ENCODE assay signal across 2 cellular contexts in the genomic region with DNA sequence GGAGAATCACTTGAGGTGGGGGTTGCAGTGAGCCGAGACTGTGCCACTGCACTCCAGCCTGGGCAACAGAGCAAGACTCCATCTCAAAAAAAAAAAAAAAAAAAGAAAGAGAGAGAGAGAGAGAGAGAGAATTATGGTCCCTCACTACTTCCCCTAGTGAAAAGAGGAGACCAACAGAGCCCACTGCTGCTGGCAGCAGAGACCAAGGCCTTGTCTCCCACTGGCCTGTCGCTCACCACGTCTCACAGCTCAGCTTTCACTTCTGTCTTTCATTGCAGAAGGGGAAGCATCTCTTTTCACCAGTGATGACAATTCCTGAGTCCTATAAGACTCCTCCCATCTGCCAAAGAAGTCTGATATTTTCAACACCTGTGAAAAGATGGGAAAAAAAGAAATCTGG.
TF ChIP-seq lines count a peak whose summit lies in the region.

No MANE protein-coding gene starts in this region.

TF ChIP-seq in GM12878, 131 proteins besides CTCF, POLR2A, EP300 and RAD21 (continued from another document):
- TF ChIP-seq IKZF2 (IDR thresholded peaks at IDR 0.05) (peak; percentile 17 to 28; a peak in 2 of 4 replicates), RCOR1 (conservative IDR thresholded peaks at IDR 0.05; ENCODE audit: low read depth, low read length) (no peak), LARP7 (IDR thresholded peaks at IDR 0.05) (no peak), BACH1 (IDR thresholded peaks at IDR 0.05; ENCODE audit: borderline replicate concordance) (no peak), CREM (IDR thresholded peaks at IDR 0.05; ENCODE audit: low read depth) (no peak), PKNOX1 (IDR thresholded peaks at IDR 0.05) (peak; percentile 92), RB1 (IDR thresholded peaks at IDR 0.05; ENCODE audit: borderline replicate concordance) (no peak), SKIL (IDR thresholded peaks at IDR 0.05; ENCODE audit: low read depth, poor library complexity, severe bottlenecking) (peak; percentile 80), MTA2 (IDR thresholded peaks at IDR 0.05; ENCODE audit: low read depth) (peak; percentile 54), SRF (IDR thresholded peaks at IDR 0.05; ENCODE audit: low read depth in 2 of 2, low read length in 2 of 2) (no peak), ZNF24 (IDR thresholded peaks at IDR 0.05) (peak; percentile 54; the same call in 1 of the 2 replicates), IRF4 (IDR thresholded peaks at IDR 0.05; ENCODE audit: low read depth, low read length) (no peak)
- TF ChIP-seq, protein P1, sequence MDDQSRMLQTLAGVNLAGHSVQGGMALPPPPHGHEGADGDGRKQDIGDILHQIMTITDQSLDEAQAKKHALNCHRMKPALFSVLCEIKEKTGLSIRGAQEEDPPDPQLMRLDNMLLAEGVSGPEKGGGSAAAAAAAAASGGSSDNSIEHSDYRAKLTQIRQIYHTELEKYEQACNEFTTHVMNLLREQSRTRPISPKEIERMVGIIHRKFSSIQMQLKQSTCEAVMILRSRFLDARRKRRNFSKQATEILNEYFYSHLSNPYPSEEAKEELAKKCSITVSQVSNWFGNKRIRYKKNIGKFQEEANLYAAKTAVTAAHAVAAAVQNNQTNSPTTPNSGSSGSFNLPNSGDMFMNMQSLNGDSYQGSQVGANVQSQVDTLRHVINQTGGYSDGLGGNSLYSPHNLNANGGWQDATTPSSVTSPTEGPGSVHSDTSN (IDR thresholded peaks at IDR 0.05; ENCODE audit: insufficient replicate concordance, low read depth, low read length) = peak; percentile 83

TF ChIP-seq in GM23338, 12 proteins besides CTCF, POLR2A, EP300 and RAD21:
- TF ChIP-seq, protein P2, sequence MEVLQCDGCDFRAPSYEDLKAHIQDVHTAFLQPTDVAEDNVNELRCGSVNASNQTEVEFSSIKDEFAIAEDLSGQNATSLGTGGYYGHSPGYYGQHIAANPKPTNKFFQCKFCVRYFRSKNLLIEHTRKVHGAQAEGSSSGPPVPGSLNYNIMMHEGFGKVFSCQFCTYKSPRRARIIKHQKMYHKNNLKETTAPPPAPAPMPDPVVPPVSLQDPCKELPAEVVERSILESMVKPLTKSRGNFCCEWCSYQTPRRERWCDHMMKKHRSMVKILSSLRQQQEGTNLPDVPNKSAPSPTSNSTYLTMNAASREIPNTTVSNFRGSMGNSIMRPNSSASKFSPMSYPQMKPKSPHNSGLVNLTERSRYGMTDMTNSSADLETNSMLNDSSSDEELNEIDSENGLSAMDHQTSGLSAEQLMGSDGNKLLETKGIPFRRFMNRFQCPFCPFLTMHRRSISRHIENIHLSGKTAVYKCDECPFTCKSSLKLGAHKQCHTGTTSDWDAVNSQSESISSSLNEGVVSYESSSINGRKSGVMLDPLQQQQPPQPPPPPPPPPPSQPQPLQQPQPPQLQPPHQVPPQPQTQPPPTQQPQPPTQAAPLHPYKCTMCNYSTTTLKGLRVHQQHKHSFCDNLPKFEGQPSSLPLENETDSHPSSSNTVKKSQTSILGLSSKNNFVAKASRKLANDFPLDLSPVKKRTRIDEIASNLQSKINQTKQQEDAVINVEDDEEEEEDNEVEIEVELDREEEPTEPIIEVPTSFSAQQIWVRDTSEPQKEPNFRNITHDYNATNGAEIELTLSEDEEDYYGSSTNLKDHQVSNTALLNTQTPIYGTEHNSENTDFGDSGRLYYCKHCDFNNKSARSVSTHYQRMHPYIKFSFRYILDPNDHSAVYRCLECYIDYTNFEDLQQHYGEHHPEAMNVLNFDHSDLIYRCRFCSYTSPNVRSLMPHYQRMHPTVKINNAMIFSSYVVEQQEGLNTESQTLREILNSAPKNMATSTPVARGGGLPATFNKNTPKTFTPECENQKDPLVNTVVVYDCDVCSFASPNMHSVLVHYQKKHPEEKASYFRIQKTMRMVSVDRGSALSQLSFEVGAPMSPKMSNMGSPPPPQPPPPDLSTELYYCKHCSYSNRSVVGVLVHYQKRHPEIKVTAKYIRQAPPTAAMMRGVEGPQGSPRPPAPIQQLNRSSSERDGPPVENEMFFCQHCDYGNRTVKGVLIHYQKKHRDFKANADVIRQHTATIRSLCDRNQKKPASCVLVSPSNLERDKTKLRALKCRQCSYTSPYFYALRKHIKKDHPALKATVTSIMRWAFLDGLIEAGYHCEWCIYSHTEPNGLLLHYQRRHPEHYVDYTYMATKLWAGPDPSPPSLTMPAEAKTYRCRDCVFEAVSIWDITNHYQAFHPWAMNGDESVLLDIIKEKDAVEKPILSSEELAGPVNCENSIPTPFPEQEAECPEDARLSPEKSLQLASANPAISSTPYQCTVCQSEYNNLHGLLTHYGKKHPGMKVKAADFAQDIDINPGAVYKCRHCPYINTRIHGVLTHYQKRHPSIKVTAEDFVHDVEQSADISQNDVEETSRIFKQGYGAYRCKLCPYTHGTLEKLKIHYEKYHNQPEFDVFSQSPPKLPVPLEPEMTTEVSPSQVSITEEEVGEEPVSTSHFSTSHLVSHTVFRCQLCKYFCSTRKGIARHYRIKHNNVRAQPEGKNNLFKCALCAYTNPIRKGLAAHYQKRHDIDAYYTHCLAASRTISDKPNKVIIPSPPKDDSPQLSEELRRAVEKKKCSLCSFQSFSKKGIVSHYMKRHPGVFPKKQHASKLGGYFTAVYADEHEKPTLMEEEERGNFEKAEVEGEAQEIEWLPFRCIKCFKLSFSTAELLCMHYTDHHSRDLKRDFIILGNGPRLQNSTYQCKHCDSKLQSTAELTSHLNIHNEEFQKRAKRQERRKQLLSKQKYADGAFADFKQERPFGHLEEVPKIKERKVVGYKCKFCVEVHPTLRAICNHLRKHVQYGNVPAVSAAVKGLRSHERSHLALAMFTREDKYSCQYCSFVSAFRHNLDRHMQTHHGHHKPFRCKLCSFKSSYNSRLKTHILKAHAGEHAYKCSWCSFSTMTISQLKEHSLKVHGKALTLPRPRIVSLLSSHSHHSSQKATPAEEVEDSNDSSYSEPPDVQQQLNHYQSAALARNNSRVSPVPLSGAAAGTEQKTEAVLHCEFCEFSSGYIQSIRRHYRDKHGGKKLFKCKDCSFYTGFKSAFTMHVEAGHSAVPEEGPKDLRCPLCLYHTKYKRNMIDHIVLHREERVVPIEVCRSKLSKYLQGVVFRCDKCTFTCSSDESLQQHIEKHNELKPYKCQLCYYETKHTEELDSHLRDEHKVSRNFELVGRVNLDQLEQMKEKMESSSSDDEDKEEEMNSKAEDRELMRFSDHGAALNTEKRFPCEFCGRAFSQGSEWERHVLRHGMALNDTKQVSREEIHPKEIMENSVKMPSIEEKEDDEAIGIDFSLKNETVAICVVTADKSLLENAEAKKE (CRISPR knock-in tag; IDR thresholded peaks at IDR 0.05) = no peak
- TF ChIP-seq, protein P3, sequence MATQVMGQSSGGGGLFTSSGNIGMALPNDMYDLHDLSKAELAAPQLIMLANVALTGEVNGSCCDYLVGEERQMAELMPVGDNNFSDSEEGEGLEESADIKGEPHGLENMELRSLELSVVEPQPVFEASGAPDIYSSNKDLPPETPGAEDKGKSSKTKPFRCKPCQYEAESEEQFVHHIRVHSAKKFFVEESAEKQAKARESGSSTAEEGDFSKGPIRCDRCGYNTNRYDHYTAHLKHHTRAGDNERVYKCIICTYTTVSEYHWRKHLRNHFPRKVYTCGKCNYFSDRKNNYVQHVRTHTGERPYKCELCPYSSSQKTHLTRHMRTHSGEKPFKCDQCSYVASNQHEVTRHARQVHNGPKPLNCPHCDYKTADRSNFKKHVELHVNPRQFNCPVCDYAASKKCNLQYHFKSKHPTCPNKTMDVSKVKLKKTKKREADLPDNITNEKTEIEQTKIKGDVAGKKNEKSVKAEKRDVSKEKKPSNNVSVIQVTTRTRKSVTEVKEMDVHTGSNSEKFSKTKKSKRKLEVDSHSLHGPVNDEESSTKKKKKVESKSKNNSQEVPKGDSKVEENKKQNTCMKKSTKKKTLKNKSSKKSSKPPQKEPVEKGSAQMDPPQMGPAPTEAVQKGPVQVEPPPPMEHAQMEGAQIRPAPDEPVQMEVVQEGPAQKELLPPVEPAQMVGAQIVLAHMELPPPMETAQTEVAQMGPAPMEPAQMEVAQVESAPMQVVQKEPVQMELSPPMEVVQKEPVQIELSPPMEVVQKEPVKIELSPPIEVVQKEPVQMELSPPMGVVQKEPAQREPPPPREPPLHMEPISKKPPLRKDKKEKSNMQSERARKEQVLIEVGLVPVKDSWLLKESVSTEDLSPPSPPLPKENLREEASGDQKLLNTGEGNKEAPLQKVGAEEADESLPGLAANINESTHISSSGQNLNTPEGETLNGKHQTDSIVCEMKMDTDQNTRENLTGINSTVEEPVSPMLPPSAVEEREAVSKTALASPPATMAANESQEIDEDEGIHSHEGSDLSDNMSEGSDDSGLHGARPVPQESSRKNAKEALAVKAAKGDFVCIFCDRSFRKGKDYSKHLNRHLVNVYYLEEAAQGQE (IDR thresholded peaks at IDR 0.05; ENCODE audit: unreplicated experiment) = no peak
- TF ChIP-seq JUNB (IDR thresholded peaks at IDR 0.05; ENCODE audit: unreplicated experiment) = no peak
- TF ChIP-seq STAT1 (IDR thresholded peaks at IDR 0.05; ENCODE audit: unreplicated experiment) = no peak
- TF ChIP-seq EZH2 (IDR thresholded peaks at IDR 0.05; ENCODE audit: low read depth, unreplicated experiment) = no peak
- TF ChIP-seq NANOG (IDR thresholded peaks at IDR 0.05; ENCODE audit: borderline replicate concordance) = no peak
- TF ChIP-seq POLR2AphosphoS5 (IDR thresholded peaks at IDR 0.05; ENCODE audit: low read depth) = no peak
- TF ChIP-seq, protein P4, sequence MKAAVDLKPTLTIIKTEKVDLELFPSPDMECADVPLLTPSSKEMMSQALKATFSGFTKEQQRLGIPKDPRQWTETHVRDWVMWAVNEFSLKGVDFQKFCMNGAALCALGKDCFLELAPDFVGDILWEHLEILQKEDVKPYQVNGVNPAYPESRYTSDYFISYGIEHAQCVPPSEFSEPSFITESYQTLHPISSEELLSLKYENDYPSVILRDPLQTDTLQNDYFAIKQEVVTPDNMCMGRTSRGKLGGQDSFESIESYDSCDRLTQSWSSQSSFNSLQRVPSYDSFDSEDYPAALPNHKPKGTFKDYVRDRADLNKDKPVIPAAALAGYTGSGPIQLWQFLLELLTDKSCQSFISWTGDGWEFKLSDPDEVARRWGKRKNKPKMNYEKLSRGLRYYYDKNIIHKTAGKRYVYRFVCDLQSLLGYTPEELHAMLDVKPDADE (IDR thresholded peaks at IDR 0.05) = no peak
- TF ChIP-seq ZNF331 (CRISPR knock-in tag; IDR thresholded peaks at IDR 0.05; ENCODE audit: low read depth) = no peak
- TF ChIP-seq EZH2phosphoT487 (IDR thresholded peaks at IDR 0.05; ENCODE audit: unreplicated experiment) = no peak
